9 cellular contexts compared by ENCODE assay signal in the genomic region with DNA sequence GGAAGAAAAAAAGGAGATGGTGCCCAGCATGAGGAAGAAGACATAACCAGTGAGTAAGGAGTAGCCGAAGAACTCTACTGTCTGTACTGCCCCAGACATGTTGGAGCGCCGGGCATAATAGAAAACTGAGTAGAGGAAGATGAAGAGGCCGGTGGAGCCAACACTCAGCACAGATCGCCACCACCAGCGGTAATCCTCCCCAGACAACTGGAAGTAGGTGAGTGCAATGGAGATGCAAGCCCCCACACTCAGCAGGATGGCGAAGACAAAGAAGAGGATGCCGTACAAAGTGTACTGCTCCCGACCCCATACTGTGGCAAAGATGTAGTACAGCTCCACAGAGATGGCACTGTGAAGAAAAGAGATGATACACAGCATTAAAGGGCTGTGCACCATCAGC. TPM values are rescaled to one million over a fixed set of nuclear protein-coding genes. Genes with fewer than 3 reads are reported as not detected.
DNase-seq lines count a peak whose midpoint lies in the region; TF ChIP-seq lines count a peak whose summit lies in the region.
"Had no signal": no experiment of that assay in that cellular context is flagged by ENCODE, and none has a peak within 500 bp of the region (broad histone marks: within the 10 kb centered on the region; RNA-seq: fewer than 3 reads in every experiment).

No MANE protein-coding gene starts in this region.

- H3K27me3 Mint-ChIP-seq in T-helper 2 cell treated with Interferon-gamma antibody and Interleukin-4, amounts not matched to agents 5 μg/mL and 100 μg/mL, for 36 hours (ENCODE audit: low read depth), result no peaks in the 10 kb centered on the region

- TF ChIP-seq CTCF in OCI-LY3 (IDR thresholded peaks at IDR 0.05; ENCODE audit: low read depth, low read length) (no peak), sigmoid colon (IDR thresholded peaks at IDR 0.05) (no peak)

- no peaks in the 10 kb centered on the region for H3K9me3 Mint-ChIP-seq in T-helper 2 cell treated with Interferon-gamma antibody and Interleukin-4, amounts not matched to agents 5 μg/mL and 100 μg/mL, for 36 hours

- intact Hi-C loops in sigmoid colon (cut with DNase I), result loop anchor here (2.0 kb wide), 1 partner anchor 29 kb away; a partner anchor contains a TSS

- TF ChIP-seq EP300 in sigmoid colon (IDR thresholded peaks at IDR 0.05), result no peak

- peak overlapping the region; percentile 99 for H3K4me2 ChIP-seq in OCI-LY3 (ENCODE audit: low read length)

- H3K4me1 Mint-ChIP-seq in T-helper 2 cell treated with Interferon-gamma antibody and Interleukin-4, amounts not matched to agents 5 μg/mL and 100 μg/mL, for 36 hours (ENCODE audit: low read depth), result peaks cover 39% of the 10 kb centered on the region

- H2AFZ ChIP-seq in OCI-LY3 (ENCODE audit: low read depth, low read length), result no peak overlapping the region

- peak overlapping the region; percentile 99 for H3K4me3 ChIP-seq in OCI-LY3 (ENCODE audit: low read length)
- no peak overlapping the region for H3K4me3 ChIP-seq in sigmoid colon

- no peak for TF ChIP-seq POLR2A in sigmoid colon (IDR thresholded peaks at IDR 0.05)

- H3K36me3 Mint-ChIP-seq in T-helper 2 cell treated with Interferon-gamma antibody and Interleukin-4, amounts not matched to agents 5 μg/mL and 100 μg/mL, for 36 hours (ENCODE audit: low read depth), result peaks cover 44% of the 10 kb centered on the region

- H3K27ac ChIP-seq in OCI-LY3 (ENCODE audit: low read length), result no peak overlapping the region
- H3K27ac ChIP-seq in epithelial cell of prostate, result peak overlapping the region; percentile 52
- H3K27ac ChIP-seq in sigmoid colon, result peak overlapping the region; percentile 73 to 84 (median 76)

- WGBS in sigmoid colon, 2 donors, result 95% methylated on average over 9 of the region's 9 CpGs

- no peaks in the 10 kb centered on the region for H3K27me3 ChIP-seq in OCI-LY3 (ENCODE audit: low read depth, low read length)
- no peaks in the 10 kb centered on the region for H3K27me3 ChIP-seq in sigmoid colon
- H3K27me3 ChIP-seq: upper lobe of left lung had no signal

- peaks cover 20% of the 10 kb centered on the region for H3K4me1 ChIP-seq in OCI-LY3 (ENCODE audit: low read length)
- H3K4me1 ChIP-seq in sigmoid colon, result peaks cover 0 to 28% (median 24%) of the 10 kb centered on the region in 4 donors

- H4K20me1 ChIP-seq in OCI-LY3 (ENCODE audit: insufficient read depth, low read length), result no peaks in the 10 kb centered on the region

- no peak overlapping the region for H3K4me3 Mint-ChIP-seq in T-helper 2 cell treated with Interferon-gamma antibody and Interleukin-4, amounts not matched to agents 5 μg/mL and 100 μg/mL, for 36 hours

- in situ Hi-C loops in ACHN (cut with HindIII; ENCODE audit: low pct_ligation_motif_present, low pct_unique_long_range_greater_than_20kb, low sequenced_read_pairs), result no loop called here

- peak overlapping the region; percentile 53; the same call in 1 of the 2 replicates for H3K9ac ChIP-seq in OCI-LY3 (ENCODE audit: low read length)

- H3K36me3 ChIP-seq in OCI-LY3 (replicated peaks; ENCODE audit: low read depth, low read length) (peaks cover 54% of the 10 kb centered on the region), sigmoid colon (peaks cover 0 to 55% (median 34%) of the 10 kb centered on the region in 4 donors)

- peaks cover 45% of the 10 kb centered on the region for H3K79me2 ChIP-seq in OCI-LY3 (ENCODE audit: low read length)

- H3K9me3 ChIP-seq in OCI-LY3 (ENCODE audit: insufficient read depth, low read length) (no peaks in the 10 kb centered on the region), sigmoid colon (no peaks in the 10 kb centered on the region)
- H3K9me3 ChIP-seq: upper lobe of left lung had no signal

- peak overlapping the region; percentile 68 for H3K27ac Mint-ChIP-seq in T-helper 2 cell treated with Interferon-gamma antibody and Interleukin-4, amounts not matched to agents 5 μg/mL and 100 μg/mL, for 36 hours

- no peak for DNase-seq in T-helper 2 cell treated with Interferon-gamma antibody and Interleukin-4, amounts not matched to agents 5 μg/mL and 100 μg/mL, for 36 hours (ENCODE audit: low spot score)
- DNase-seq in T-helper 2 cell, result no peak
- DNase-seq in epithelial cell of prostate (ENCODE audit: low read depth, low spot score), result no peak
- no peak for DNase-seq in sigmoid colon
- DNase-seq in ACHN, result no peak
- no peak for DNase-seq in NK-92 (lab: John Stamatoyannopoulos, UW; ENCODE audit: unreplicated experiment)
- DNase-seq in NCI-H187 (lab: John Stamatoyannopoulos, UW), result no peak

RNA-seq across cellular contexts. Expression of a gene that starts 0.8 kb away (rescaled TPM):
- total RNA-seq in sigmoid colon, result 10 to 100 TPM; 11.0 to 37.1 (median 13.2) TPM
- 10 to 100 TPM in 1 of 3 donors, 1 to 10 TPM in 2; 3.0 to 24.4 (median 5.4) TPM for polyA plus RNA-seq in sigmoid colon

RNA-seq across cellular contexts. Expression of a gene that starts 5.8 kb away (rescaled TPM):
- total RNA-seq in sigmoid colon, result 10 to 100 TPM; 29.6 to 36.9 (median 34.7) TPM
- 10 to 100 TPM in 2 of 3 donors, 1 to 10 TPM in 1; 7.9 to 37.2 (median 10.8) TPM for polyA plus RNA-seq in sigmoid colon

RNA-seq across cellular contexts. Expression of a gene that starts 16.0 kb away (rescaled TPM):
- total RNA-seq in sigmoid colon, result under 1 TPM in 1 of 4 donors, not detected in 3; 0.66 TPM
- polyA plus RNA-seq in sigmoid colon, result under 1 TPM in 1 of 3 donors, not detected in 2; 0.22 TPM

RNA-seq across cellular contexts. Expression of a gene that starts 17.6 kb away (rescaled TPM):
- 10 to 100 TPM in 2 of 4 donors, 1 to 10 TPM in 2; 4.6 to 24.1 (median 8.3) TPM for total RNA-seq in sigmoid colon
- 10 to 100 TPM in 1 of 3 donors, 1 to 10 TPM in 2; 1.8 to 21.7 (median 2.5) TPM for polyA plus RNA-seq in sigmoid colon

RNA-seq across cellular contexts. Expression of a gene that starts 23.8 kb away (rescaled TPM):
- total RNA-seq in sigmoid colon, result 100 to 1,000 TPM in 2 of 4 donors, 10 to 100 TPM in 2; 65.6 to 149 (median 102) TPM
- polyA plus RNA-seq in sigmoid colon, result 100 to 1,000 TPM in 2 of 3 donors, 10 to 100 TPM in 1; 81.6 to 116 (median 109) TPM
